Comparison of ENCODE assay signal across 25 cellular contexts in the genomic region with DNA sequence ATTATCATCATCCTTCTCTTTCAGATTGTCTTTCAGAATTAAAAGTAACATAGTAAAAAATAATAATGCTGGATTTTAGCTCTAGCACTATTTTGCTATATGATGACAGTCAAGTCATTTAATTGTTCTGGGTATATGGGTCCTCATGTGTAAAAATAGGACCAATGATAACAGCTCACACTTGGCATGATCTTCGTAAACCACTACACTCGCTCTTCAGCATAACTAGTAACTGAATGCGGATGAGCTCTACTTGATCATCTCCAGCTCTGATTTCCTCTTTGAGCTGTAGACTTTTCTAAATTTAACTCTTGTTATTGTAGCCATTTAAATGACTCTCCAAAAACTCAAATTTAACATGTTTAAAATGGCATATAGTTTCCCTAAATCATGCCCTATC.
DNase-seq lines count a peak whose midpoint lies in the region; ATAC-seq and TF ChIP-seq lines count a peak whose summit lies in the region.
"Had no signal": no experiment of that assay in that cellular context is flagged by ENCODE, and none has a peak within 500 bp of the region (broad histone marks: within the 10 kb centered on the region; RNA-seq: fewer than 3 reads in every experiment).

No MANE protein-coding gene starts in this region.

- H3K36me3 ChIP-seq in heart left ventricle (no peaks in the 10 kb centered on the region), left ventricle myocardium inferior (no peaks in the 10 kb centered on the region), right atrium auricular region (no peaks in the 10 kb centered on the region), MM.1S (replicated peaks; ENCODE audit: insufficient read depth, low read length) (no peaks in the 10 kb centered on the region), esophagus muscularis mucosa (no peaks in the 10 kb centered on the region)
- H3K36me3 ChIP-seq: BE2C, BLaER1 had no signal

- no peaks in the 10 kb centered on the region for H4K20me1 ChIP-seq in MM.1S (ENCODE audit: insufficient read depth, low read length)
- H4K20me1 ChIP-seq: BLaER1 had no signal

- H2AFZ ChIP-seq in MM.1S (ENCODE audit: low read length), result no peak overlapping the region

- DNase-seq in Right ventricle myocardium superior, result no peak
- DNase-seq in heart left ventricle, result no peak
- no peak for DNase-seq in left ventricle myocardium inferior
- DNase-seq in right atrium auricular region (ENCODE audit: low spot score), result no peak
- no peak for DNase-seq in MM.1S
- DNase-seq in esophagus muscularis mucosa (ENCODE audit: extremely low spot score), result no peak
- DNase-seq: 8988T; ACHN; BE2C; C1 segment of cervical spinal cord; CD4-positive, alpha-beta memory T cell; CD4-positive, CD25-positive, alpha-beta regulatory T cell; CD8-positive, alpha-beta memory T cell; COR-L47; DMS 273 treated with DMSO at 0.1 percent for 48 hours; DMS153; DMS53; DMS79; DND-41; EL; GDM1 had no signal

- TF ChIP-seq POLR2A in heart left ventricle (IDR thresholded peaks at IDR 0.05) (no peak), esophagus muscularis mucosa (IDR thresholded peaks at IDR 0.05; ENCODE audit: low read depth) (no peak)

- no peak overlapping the region for H3K4me2 ChIP-seq in MM.1S (ENCODE audit: low read depth, low read length)
- H3K4me2 ChIP-seq: BLaER1 had no signal

- H3K27ac ChIP-seq in heart left ventricle, result peak overlapping the region in 4 of 12 donors; percentile 32 to 52 (median 40)
- peak overlapping the region; percentile 43 for H3K27ac ChIP-seq in left ventricle myocardium inferior (replicated peaks)
- H3K27ac ChIP-seq in right atrium auricular region, result peak overlapping the region; percentile 2 to 79
- no peak overlapping the region for H3K27ac ChIP-seq in MM.1S (ENCODE audit: low read length)
- no peak overlapping the region for H3K27ac ChIP-seq in esophagus muscularis mucosa (replicated peaks in 1 of 4)
- H3K27ac ChIP-seq: BLaER1 had no signal

- no peak for TF ChIP-seq EP300 in esophagus muscularis mucosa (IDR thresholded peaks at IDR 0.05)

- H3K79me2 ChIP-seq in MM.1S (ENCODE audit: low read length), result no peaks in the 10 kb centered on the region

- no peaks in the 10 kb centered on the region for H3F3A ChIP-seq in MM.1S (ENCODE audit: insufficient read depth, low read length)

- H3K27me3 ChIP-seq in heart left ventricle (no peaks in the 10 kb centered on the region), left ventricle myocardium inferior (ENCODE audit: low read depth) (no peaks in the 10 kb centered on the region), right atrium auricular region (no peaks in the 10 kb centered on the region), MM.1S (replicated peaks; ENCODE audit: insufficient read depth, low read length) (no peaks in the 10 kb centered on the region), esophagus muscularis mucosa (no peaks in the 10 kb centered on the region)
- H3K27me3 ChIP-seq: BE2C, BLaER1 had no signal

- H3K9me3 ChIP-seq in heart left ventricle, result peaks cover 0 to 10% (median 0%) of the 10 kb centered on the region in 12 donors
- H3K9me3 ChIP-seq in left ventricle myocardium inferior (replicated peaks), result peaks cover 3% of the 10 kb centered on the region
- no peaks in the 10 kb centered on the region for H3K9me3 ChIP-seq in right atrium auricular region
- H3K9me3 ChIP-seq in MM.1S (replicated peaks; ENCODE audit: insufficient read depth, low read length), result no peaks in the 10 kb centered on the region
- no peaks in the 10 kb centered on the region for H3K9me3 ChIP-seq in esophagus muscularis mucosa
- H3K9me3 ChIP-seq: BE2C, BLaER1 had no signal

- peak; percentile 77 for ATAC-seq in Right ventricle myocardium superior (ENCODE audit: poor library complexity)
- peak; percentile 69 to 85 (median 76) for ATAC-seq in heart left ventricle
- ATAC-seq in HG02884 (IDR thresholded peaks at IDR 0.05; ENCODE audit: unreplicated experiment), result no peak
- ATAC-seq in HG03565 (IDR thresholded peaks at IDR 0.05; ENCODE audit: unreplicated experiment), result no peak
- ATAC-seq: GM12878 had no signal

- TF ChIP-seq CTCF in heart left ventricle (IDR thresholded peaks at IDR 0.05) (no peak), left ventricle myocardium inferior (IDR thresholded peaks at IDR 0.05; ENCODE audit: borderline replicate concordance) (no peak), right atrium auricular region (IDR thresholded peaks at IDR 0.05) (no peak), MM.1S (IDR thresholded peaks at IDR 0.05; ENCODE audit: low read length) (no peak), esophagus muscularis mucosa (IDR thresholded peaks at IDR 0.05) (no peak)

- H3K4me3 ChIP-seq in heart left ventricle (no peak overlapping the region), left ventricle myocardium inferior (no peak overlapping the region), right atrium auricular region (no peak overlapping the region), MM.1S (ENCODE audit: low read length) (no peak overlapping the region), esophagus muscularis mucosa (no peak overlapping the region)
- H3K4me3 ChIP-seq: BLaER1, GM12878 had no signal

- H3K9ac ChIP-seq in MM.1S (ENCODE audit: low read length), result no peak overlapping the region
- H3K9ac ChIP-seq: BLaER1 had no signal

- intact Hi-C loops in Right ventricle myocardium superior (cut with DNase I), result no loop called here
- intact Hi-C loops in heart left ventricle (cut with DNase I), result no loop called here
- intact Hi-C loops in left ventricle myocardium inferior (cut with micrococcal nuclease), result no loop called here
- intact Hi-C loops in esophagus muscularis mucosa (cut with DNase I), result no loop called here

- 40 to 51% (median 43%) methylated on average over 3 of the region's 3 CpGs for WGBS in heart left ventricle, 4 donors
- 85% methylated on average over 3 of the region's 3 CpGs for WGBS in esophagus muscularis mucosa

- no peaks in the 10 kb centered on the region for H3K9me2 ChIP-seq in MM.1S (replicated peaks; ENCODE audit: insufficient read depth, low read length)

- H3K4me1 ChIP-seq in heart left ventricle (peaks cover 0 to 12% (median 0%) of the 10 kb centered on the region in 12 donors), left ventricle myocardium inferior (peaks cover 6% of the 10 kb centered on the region), right atrium auricular region (no peaks in the 10 kb centered on the region), MM.1S (ENCODE audit: low read length) (no peaks in the 10 kb centered on the region), esophagus muscularis mucosa (no peaks in the 10 kb centered on the region)
- H3K4me1 ChIP-seq: BE2C, BLaER1 had no signal

Comparison
In these comparisons a context has a peak if more than half of its experiments do, and no peak if none do; other contexts are left out.
1. ATAC-seq: peak in Right ventricle myocardium superior (single experiment) and heart left ventricle (4 of 4); none in HG02884 (single experiment) and HG03565 (single experiment).
2. H3K27ac ChIP-seq: peak in left ventricle myocardium inferior (single experiment) and right atrium auricular region (2 of 2); none in MM.1S (single experiment) and esophagus muscularis mucosa (0 of 4).